Comparison of ENCODE assay signal across 18 cellular contexts in genomic region chr12:78385541-78385940, GRCh38.
DNase-seq lines count a peak whose midpoint lies in the region; ATAC-seq and TF ChIP-seq lines count a peak whose summit lies in the region.
"Had no signal": no experiment of that assay in that cellular context is flagged by ENCODE, and none has a peak within 500 bp of the region (broad histone marks: within the 10 kb centered on the region; RNA-seq: fewer than 3 reads in every experiment).

No MANE protein-coding gene starts in this region.

- no peak overlapping the region for H3K27ac ChIP-seq in lower lobe of right lung
- H3K27ac ChIP-seq: KMS-11 had no signal

- H3K4me3 Mint-ChIP-seq in HFFc6 = no peak overlapping the region

- no peaks in the 10 kb centered on the region for H3K9me3 Mint-ChIP-seq in HFFc6

- no peaks in the 10 kb centered on the region for H3K27me3 Mint-ChIP-seq in HFFc6 (ENCODE audit: insufficient read depth)

- no peaks in the 10 kb centered on the region for H3K9me3 ChIP-seq in lower lobe of right lung

- H3K27me3 ChIP-seq in lower lobe of right lung (ENCODE audit: low read depth) = no peaks in the 10 kb centered on the region

- DNase-seq in AG09309 (ENCODE audit: low read depth) (peak; percentile 17), HFFc6 (peak; percentile 33), astrocyte of the hippocampus (ENCODE audit: low read depth, low spot score) (peak; percentile 5), foreskin melanocyte (peak; percentile 60), lower lobe of right lung (no peak), cortex of kidney (lab: John Stamatoyannopoulos, UW) (no peak)
- DNase-seq: AML-193, DMS53, GOT3, MM.1S, NCI-H1105, NCI-H1930, NCI-H2171 treated with DMSO at 0.1 percent for 48 hours, NCI-H510A, SHP77 treated with DMSO at 0.1 percent for 48 hours had no signal

- H3K4me1 ChIP-seq in lower lobe of right lung = no peaks in the 10 kb centered on the region

- H3K4me3 ChIP-seq in AG09309 (ENCODE audit: control insufficient read depth, low read depth, low read length) (no peak overlapping the region), lower lobe of right lung (no peak overlapping the region)

- ATAC-seq in lower lobe of right lung (no peak), GM18867 (IDR thresholded peaks at IDR 0.05; ENCODE audit: unreplicated experiment) (no peak), HG03439 (IDR thresholded peaks at IDR 0.05; ENCODE audit: unreplicated experiment) (no peak)

- TF ChIP-seq CTCF in AG09309 (IDR thresholded peaks at IDR 0.05; ENCODE audit: control insufficient read depth, insufficient read depth, low read depth, low read length, missing control alignments) (no peak), HFFc6 (IDR thresholded peaks at IDR 0.05) (no peak), lower lobe of right lung (IDR thresholded peaks at IDR 0.05) (no peak)

- intact Hi-C loops in lower lobe of right lung (cut with DNase I) = no loop called here

- no peaks in the 10 kb centered on the region for H3K36me3 Mint-ChIP-seq in HFFc6 (ENCODE audit: low read depth)

- peaks cover 15% of the 10 kb centered on the region for H3K4me1 Mint-ChIP-seq in HFFc6 (ENCODE audit: low read depth)

- no peaks in the 10 kb centered on the region for H3K36me3 ChIP-seq in lower lobe of right lung

- no peak overlapping the region for H3K27ac Mint-ChIP-seq in HFFc6

Comparison
In these comparisons a context has a peak if more than half of its experiments do, and no peak if none do; other contexts are left out.
1. DNase-seq: peak in AG09309 (single experiment), HFFc6 (single experiment), astrocyte of the hippocampus (single experiment) and foreskin melanocyte (single experiment); none in lower lobe of right lung (single experiment) and cortex of kidney (single experiment).